8 cellular contexts compared by ENCODE assay signal in the genomic region with DNA sequence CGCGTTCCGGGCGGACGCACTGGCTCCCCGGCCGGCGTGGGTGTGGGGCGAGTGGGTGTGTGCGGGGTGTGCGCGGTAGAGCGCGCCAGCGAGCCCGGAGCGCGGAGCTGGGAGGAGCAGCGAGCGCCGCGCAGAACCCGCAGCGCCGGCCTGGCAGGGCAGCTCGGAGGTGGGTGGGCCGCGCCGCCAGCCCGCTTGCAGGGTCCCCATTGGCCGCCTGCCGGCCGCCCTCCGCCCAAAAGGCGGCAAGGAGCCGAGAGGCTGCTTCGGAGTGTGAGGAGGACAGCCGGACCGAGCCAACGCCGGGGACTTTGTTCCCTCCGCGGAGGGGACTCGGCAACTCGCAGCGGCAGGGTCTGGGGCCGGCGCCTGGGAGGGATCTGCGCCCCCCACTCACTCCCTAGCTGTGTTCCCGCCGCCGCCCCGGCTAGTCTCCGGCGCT. TPM values are rescaled to one million over a fixed set of nuclear protein-coding genes. Genes with fewer than 3 reads are reported as not detected.
A peak's percentile ranks its signal among the peaks of the same experiment; 100 is the strongest.
DNase-seq lines count a peak whose midpoint lies in the region; ATAC-seq and TF ChIP-seq lines count a peak whose summit lies in the region.

A gene (plus strand): TSS at position 264 of the 442 bp plus-strand sequence. CDS start 1,211 bp downstream, outside the sequence.

- H3K36me3 ChIP-seq in ES-I3 (ENCODE audit: insufficient read depth, low read length), result no peaks in the 10 kb centered on the region

- H3K4me1 ChIP-seq in ES-I3 (ENCODE audit: insufficient read depth, low read length), result peaks cover 6% of the 10 kb centered on the region; the same call in 1 of the 2 replicates

- no peaks in the 10 kb centered on the region for H3K9me3 ChIP-seq in ES-I3 (ENCODE audit: control insufficient read depth, insufficient read depth, low read length)

- intact Hi-C loops in cardiac septum (cut with DNase I), result no loop called here

- peak; percentile 27 for DNase-seq in activated naive CD8-positive, alpha-beta T cell treated with anti-CD3 and anti-CD28 coated beads for 36 hours
- DNase-seq in cardiac septum (ENCODE audit: low spot score) (peak; percentile 80), osteocyte (ENCODE audit: extremely low spot score, unreplicated experiment) (peak; percentile 91), pons (ENCODE audit: low spot score) (no peak)

- peak within 1 kb of the TSS; percentile 34 for H3K4me3 Mint-ChIP-seq in activated naive CD8-positive, alpha-beta T cell treated with anti-CD3 and anti-CD28 coated beads for 36 hours
- peak within 1 kb of the TSS; percentile 97 for H3K4me3 Mint-ChIP-seq in osteocyte (ENCODE audit: unreplicated experiment)

- TF ChIP-seq CTCF in LNCAP (IDR thresholded peaks at IDR 0.05) (peak; percentile 16; the same call in 1 of the 2 replicates), osteocyte (IDR thresholded peaks at IDR 0.05) (peak; percentile 45)

- no peaks in the 10 kb centered on the region for H3K36me3 Mint-ChIP-seq in activated naive CD8-positive, alpha-beta T cell treated with anti-CD3 and anti-CD28 coated beads for 36 hours
- peaks cover 27% of the 10 kb centered on the region for H3K36me3 Mint-ChIP-seq in osteocyte (ENCODE audit: unreplicated experiment)

- no peaks in the 10 kb centered on the region for H3K9me3 Mint-ChIP-seq in activated naive CD8-positive, alpha-beta T cell treated with anti-CD3 and anti-CD28 coated beads for 36 hours
- H3K9me3 Mint-ChIP-seq in osteocyte (ENCODE audit: unreplicated experiment), result no peaks in the 10 kb centered on the region

- peak; percentile 50 for ATAC-seq in GM19468 (IDR thresholded peaks at IDR 0.05; ENCODE audit: extremely low read depth, unreplicated experiment)
- no peak for ATAC-seq in HG03457 (IDR thresholded peaks at IDR 0.05; ENCODE audit: unreplicated experiment)

- peaks cover 62% of the 10 kb centered on the region for H3K27me3 Mint-ChIP-seq in activated naive CD8-positive, alpha-beta T cell treated with anti-CD3 and anti-CD28 coated beads for 36 hours
- H3K27me3 Mint-ChIP-seq in osteocyte (ENCODE audit: unreplicated experiment), result no peaks in the 10 kb centered on the region

- no peak within 1 kb of the TSS for H3K27ac Mint-ChIP-seq in activated naive CD8-positive, alpha-beta T cell treated with anti-CD3 and anti-CD28 coated beads for 36 hours
- H3K27ac Mint-ChIP-seq in osteocyte (ENCODE audit: unreplicated experiment), result peak within 1 kb of the TSS; percentile 86

- peak within 1 kb of the TSS; percentile 93 for H3K9ac ChIP-seq in ES-I3 (ENCODE audit: low read depth, low read length)

- H3K4me1 Mint-ChIP-seq in activated naive CD8-positive, alpha-beta T cell treated with anti-CD3 and anti-CD28 coated beads for 36 hours, result peaks cover 15% of the 10 kb centered on the region
- peaks cover 54% of the 10 kb centered on the region for H3K4me1 Mint-ChIP-seq in osteocyte (ENCODE audit: unreplicated experiment)

RNA-seq across cellular contexts. Expression of the gene that starts here (rescaled TPM):
- total RNA-seq in activated naive CD8-positive, alpha-beta T cell treated with anti-CD3 and anti-CD28 coated beads for 36 hours, result 1 to 10 TPM; 1.6 to 1.9 TPM
- total RNA-seq in cardiac septum (2.9 TPM), osteocyte (294 and 304 TPM in 2 replicates)

Comparison
In these comparisons a context has a peak if more than half of its experiments do, and no peak if none do; other contexts are left out.
1. RNA of the gene that starts here (total RNA-seq): 294 to 304 TPM in osteocyte; 2.9 TPM in cardiac septum (single experiment) and 1.6 to 1.9 TPM in activated naive CD8-positive, alpha-beta T cell treated with anti-CD3 and anti-CD28 coated beads for 36 hours; every median in the first group is over 10 times any median in the second.